Comparison of ENCODE assay signal across 24 cellular contexts in the genomic region with DNA sequence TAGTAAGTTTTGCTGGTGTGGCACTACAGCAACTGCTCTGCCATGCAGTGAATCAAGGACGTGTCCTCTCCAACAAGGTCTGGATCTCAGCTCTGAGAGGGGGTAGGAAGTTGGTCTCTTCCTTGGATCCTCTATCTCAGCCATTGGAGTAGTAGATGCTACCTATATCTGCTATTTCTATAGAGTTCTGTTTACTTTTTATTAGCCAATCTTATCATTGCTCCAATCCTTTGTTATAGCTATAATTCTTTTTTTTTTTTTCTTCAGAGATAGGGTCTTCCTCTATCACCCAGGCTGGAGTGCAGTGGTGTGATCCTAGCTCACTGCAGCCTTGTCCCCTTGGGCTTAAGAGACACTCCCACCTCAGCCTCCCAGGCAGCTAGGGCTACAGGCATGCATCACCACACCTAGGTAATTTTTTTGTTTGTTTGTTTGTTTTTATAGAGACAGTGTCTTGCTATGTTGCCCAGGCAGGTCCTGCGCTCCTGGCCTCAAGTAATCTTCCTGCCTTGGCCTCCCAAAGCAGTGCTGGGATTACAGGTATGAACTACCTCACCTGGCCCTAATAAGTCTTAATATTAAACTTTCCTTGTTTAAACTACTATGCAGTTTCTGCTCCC.
DNase-seq lines count a peak whose midpoint lies in the region; ATAC-seq, FAIRE-seq and TF ChIP-seq lines count a peak whose summit lies in the region.
"Had no signal": no experiment of that assay in that cellular context is flagged by ENCODE, and none has a peak within 500 bp of the region (broad histone marks: within the 10 kb centered on the region; RNA-seq: fewer than 3 reads in every experiment).

No MANE protein-coding gene starts in this region.

- H3K79me2 ChIP-seq in H9 (ENCODE audit: insufficient read depth, low read length) (no peaks in the 10 kb centered on the region; the same call in 1 of the 2 replicates), PC-3 (ENCODE audit: low read length) (no peaks in the 10 kb centered on the region), K562 (ENCODE audit: control insufficient read depth, insufficient read depth, low read length) (peaks cover 100% of the 10 kb centered on the region), mesendoderm (ENCODE audit: control insufficient read depth, insufficient read depth, low read length) (peaks cover 6% of the 10 kb centered on the region)

- no peaks in the 10 kb centered on the region for H3K9me2 ChIP-seq in PC-3 (replicated peaks; ENCODE audit: low read length)

- H3K27me3 Mint-ChIP-seq in H9 (ENCODE audit: low read depth), result no peaks in the 10 kb centered on the region
- H3K27me3 Mint-ChIP-seq: T-cell had no signal

- H2BK120ac ChIP-seq in H9 (ENCODE audit: low read depth, low read length, poor library complexity, severe bottlenecking), result no peak overlapping the region
- no peak overlapping the region for H2BK120ac ChIP-seq in mesendoderm (ENCODE audit: low read depth, low read length)

- H4K20me1 ChIP-seq in H9 (ENCODE audit: control insufficient read depth, insufficient read depth, insufficient read length) (no peaks in the 10 kb centered on the region), PC-3 (ENCODE audit: low read length) (0 out of 2 replicates have a peak, but pooled peaks cover 3% of the 10 kb centered on the region), K562 (replicated peaks; ENCODE audit: control insufficient read depth, insufficient read depth, low read length) (peaks cover 30% of the 10 kb centered on the region)

- peak overlapping the region; percentile 15 for H2BK12ac ChIP-seq in H9 (ENCODE audit: insufficient read length, low read depth, low read length)

- peak overlapping the region; percentile 34 for H3K18ac ChIP-seq in H9 (ENCODE audit: insufficient read length, low read depth, low read length)
- peak overlapping the region; percentile 9 for H3K18ac ChIP-seq in mesendoderm (ENCODE audit: low read length)

- no peak overlapping the region for H3K14ac ChIP-seq in H9 (ENCODE audit: insufficient read depth, low read length)

- WGBS in H9 (ENCODE audit: extremely low coverage, insufficient read length, low lambda C conversion rate), result no CpG with 5 or more reads among the region's 2 CpGs
- 57% methylated on average over 2 of the region's 2 CpGs for WGBS in K562 (ENCODE audit: insufficient coverage, low coverage, missing lambda C conversion rate)
- WGBS in mesendoderm (ENCODE audit: extremely low coverage, insufficient coverage, low lambda C conversion rate), result no CpG with 5 or more reads among the region's 2 CpGs

- H3K56ac ChIP-seq in H9 (ENCODE audit: insufficient read length, low read depth, low read length), result no peak overlapping the region
- peak overlapping the region; percentile 56 for H3K56ac ChIP-seq in mesendoderm (ENCODE audit: low read length)

- DNase-seq in H9, result no peak
- no peak for DNase-seq in PC-3
- no peak for DNase-seq in K562 (ENCODE audit: extremely low read depth in 1 of 4, low spot score in 3 of 4)
- DNase-seq in mesendoderm, result no peak
- DNase-seq in KG1 (lab: John Stamatoyannopoulos, UW), result no peak
- DNase-seq in DMS 273 treated with DMSO at 0.1 percent for 48 hours (lab: John Stamatoyannopoulos, UW), result no peak
- DNase-seq: BE2C; COR-L47; HCEC 1CT; NCI-H1092 treated with DMSO at 0.1 percent for 48 hours; NCI-H146; NCI-H2029; NCI-H2171; NCI-H345; NCI-H524; NCI-H774; NK-92 treated with Interleukin-12 subunit alpha and Interleukin-12 subunit beta, amount 100 ng/mL, for 24 hours; Peyer's patch; SJCRH30; T-cell had no signal

- peaks cover 9% of the 10 kb centered on the region for H3K4me1 ChIP-seq in H9 (ENCODE audit: insufficient read depth, low read length)
- peaks cover 80% of the 10 kb centered on the region for H3K4me1 ChIP-seq in PC-3 (ENCODE audit: insufficient read depth, low read length)
- peaks cover 12 to 47% of the 10 kb centered on the region in 2 experiments; a peak in 4 of 5 replicates for H3K4me1 ChIP-seq in K562 (replicated peaks in 1 of 2; ENCODE audit: control insufficient read depth in 2 of 2, insufficient read depth in 2 of 2, low read length in 2 of 2)
- peaks cover 4% of the 10 kb centered on the region for H3K4me1 ChIP-seq in mesendoderm (ENCODE audit: control insufficient read depth, low read depth, low read length)
- H3K4me1 ChIP-seq: BE2C, Peyer's patch, SJCRH30 had no signal

- H3K23me2 ChIP-seq in H9 (ENCODE audit: insufficient read length, low read depth, low read length, poor library complexity, severe bottlenecking), result no peaks in the 10 kb centered on the region

- peak overlapping the region; percentile 58 for H3K27ac ChIP-seq in H9 (ENCODE audit: insufficient read length, low read depth, low read length)
- H3K27ac ChIP-seq in PC-3 (ENCODE audit: low read length), result peak overlapping the region; percentile 62
- H3K27ac ChIP-seq in K562 (ENCODE audit: extremely low read depth, low read depth, low read length), result peak overlapping the region; percentile 23; the same call in 2 of the 3 replicates
- H3K27ac ChIP-seq in mesendoderm (ENCODE audit: low read depth, low read length), result no peak overlapping the region
- H3K27ac ChIP-seq: Peyer's patch, SJCRH30 had no signal

- no peak overlapping the region for H3K4me3 ChIP-seq in PC-3 (ENCODE audit: low read length)
- no peak overlapping the region for H3K4me3 ChIP-seq in K562
- H3K4me3 ChIP-seq in mesendoderm (ENCODE audit: low read length), result no peak overlapping the region
- H3K4me3 ChIP-seq: A549, Peyer's patch, SJCRH30 had no signal

- peak overlapping the region; percentile 80 for H4K5ac ChIP-seq in H9 (ENCODE audit: insufficient read length, low read depth, low read length)
- H4K5ac ChIP-seq in mesendoderm (ENCODE audit: low read length), result no peak overlapping the region

- no peaks in the 10 kb centered on the region for H3K79me1 ChIP-seq in H9 (ENCODE audit: insufficient read depth, low read depth, low read length, poor library complexity, severe bottlenecking)
- H3K79me1 ChIP-seq in mesendoderm (ENCODE audit: low read length), result peaks cover 3% of the 10 kb centered on the region

- H2BK20ac ChIP-seq in H9 (ENCODE audit: low read depth, low read length, poor library complexity, severe bottlenecking), result no peak overlapping the region

- H3K36me3 ChIP-seq in PC-3 (ENCODE audit: low read depth, low read length) (no peaks in the 10 kb centered on the region; the same call in 1 of the 2 replicates), K562 (ENCODE audit: control insufficient read depth, insufficient read depth, low read length) (peaks cover 60% of the 10 kb centered on the region), mesendoderm (ENCODE audit: control insufficient read depth, insufficient read depth, low read length) (no peaks in the 10 kb centered on the region)
- H3K36me3 ChIP-seq: BE2C, Peyer's patch, SJCRH30 had no signal

- H3K4ac ChIP-seq in H9 (ENCODE audit: low read depth, low read length) (no peak overlapping the region), mesendoderm (ENCODE audit: low read depth, low read length) (peak overlapping the region; percentile 68)

- POLR2A ChIA-PET in PC-3 (lab: Charles Lee; ENCODE audit: unreplicated experiment), result no interaction called here
- POLR2A ChIA-PET in K562 (lab: Yijun Ruan, JAX), result interaction anchor here (1.2 to 2.3 kb wide), 4 partner anchors 9 to 198 kb away, joined by 3 to 12 read pairs (median 6); no protein-coding TSS in a partner anchor

- BruUV-seq in PC-3 (replicated peaks; lab: Mats Ljungman, UMichigan) (no TSS peak), K562 (replicated peaks; lab: Mats Ljungman, UMichigan) (no TSS peak)

- peaks cover 13% of the 10 kb centered on the region for H3F3A ChIP-seq in PC-3 (ENCODE audit: low read length, unreplicated experiment)

- H2BK5ac ChIP-seq in H9 (ENCODE audit: insufficient read length, low read length) (no peak overlapping the region), mesendoderm (ENCODE audit: low read length) (peak overlapping the region; percentile 7)

- no peak for TF ChIP-seq POLR2A in K562 (conservative IDR thresholded peaks at IDR 0.05)

- ATAC-seq in PC-3, result no peak
- peak; percentile 26 for ATAC-seq in K562
- ATAC-seq in HG03045 (IDR thresholded peaks at IDR 0.05; ENCODE audit: unreplicated experiment), result no peak
- ATAC-seq in GM18517 (IDR thresholded peaks at IDR 0.05; ENCODE audit: unreplicated experiment), result no peak
- ATAC-seq: A549, T-cell had no signal

- no peaks in the 10 kb centered on the region for H3K9me3 ChIP-seq in H9 (ENCODE audit: control insufficient read depth, low read depth, low read length)
- 0 out of 2 replicates have a peak, but pooled peaks cover 4% of the 10 kb centered on the region for H3K9me3 ChIP-seq in PC-3 (ENCODE audit: low read length)
- no peaks in the 10 kb centered on the region for H3K9me3 ChIP-seq in K562 (replicated peaks; ENCODE audit: control insufficient read depth, insufficient read depth, low read depth, low read length)
- H3K9me3 ChIP-seq: A549, BE2C, Peyer's patch, SJCRH30 had no signal

- no peak overlapping the region for H2BK15ac ChIP-seq in H9 (ENCODE audit: low read depth, low read length)
- H2BK15ac ChIP-seq in mesendoderm (replicated peaks; ENCODE audit: low read depth), result no peak overlapping the region

- H3K36me3 Mint-ChIP-seq in H9 (ENCODE audit: insufficient read depth in 1 of 3, low read depth in 3 of 3), result peaks cover 2 to 10% (median 6%) of the 10 kb centered on the region in 3 experiments; a peak in 4 of 7 replicates

- no peak for TF ChIP-seq EP300 in K562 (IDR thresholded peaks at IDR 0.05; ENCODE audit: low read length)

- no peak for TF ChIP-seq RAD21 in K562 (CRISPR knock-in tag; conservative IDR thresholded peaks at IDR 0.05 in 1 of 2, IDR thresholded peaks at IDR 0.05 in 1 of 2)

- no peak overlapping the region for H3T11ph ChIP-seq in H9 (ENCODE audit: low read length)

- no peak for TF ChIP-seq CTCF in H9 (conservative IDR thresholded peaks at IDR 0.05)
- no peak for TF ChIP-seq CTCF in PC-3 (conservative IDR thresholded peaks at IDR 0.05; ENCODE audit: low read depth, low read length)
- no peak for TF ChIP-seq CTCF in K562 (IDR thresholded peaks at IDR 0.05 in 2 of 3, conservative IDR thresholded peaks at IDR 0.05 in 1 of 3; ENCODE audit: insufficient read depth in 2 of 3, low read depth in 1 of 3, low read length in 3 of 3)

- no peak overlapping the region for H4K8ac ChIP-seq in H9 (replicated peaks; ENCODE audit: insufficient read length, low read depth, low read length)
- no peak overlapping the region for H4K8ac ChIP-seq in mesendoderm (ENCODE audit: low read depth, low read length)

- peaks cover 0 to 5% of the 10 kb centered on the region in 2 experiments; a peak in 2 of 5 replicates for H3K9me3 Mint-ChIP-seq in H9

- H3K27me3 ChIP-seq in H9 (ENCODE audit: insufficient read depth, low read length) (no peaks in the 10 kb centered on the region), PC-3 (ENCODE audit: low read length) (no peaks in the 10 kb centered on the region), K562 (ENCODE audit: control insufficient read depth in 2 of 2, insufficient read depth in 2 of 2, low read length in 2 of 2) (no peaks in the 10 kb centered on the region), mesendoderm (ENCODE audit: insufficient read depth, low read length, poor library complexity) (no peaks in the 10 kb centered on the region)
- H3K27me3 ChIP-seq: BE2C, Peyer's patch, SJCRH30 had no signal

- no peak overlapping the region for H3K4me3 Mint-ChIP-seq in H9
- H3K4me3 Mint-ChIP-seq: T-cell had no signal

- peak overlapping the region; percentile 79 to 97 (median 94); a peak in 6 of 7 replicates for H3K27ac Mint-ChIP-seq in H9
- H3K27ac Mint-ChIP-seq: T-cell had no signal

- H3K9ac ChIP-seq in H9 (ENCODE audit: extremely low read depth, insufficient read length, low read length) (no peak overlapping the region), PC-3 (ENCODE audit: low read length) (no peak overlapping the region; the same call in 1 of the 2 replicates), K562 (ENCODE audit: insufficient read depth in 1 of 2, low read depth in 2 of 2, low read length in 2 of 2) (peak overlapping the region in 1 of 2 experiments; percentile 27; a peak in 1 of 4 replicates), mesendoderm (ENCODE audit: low read length) (no peak overlapping the region)

- in situ Hi-C loops in K562 (cut with MboI), result no loop called here

- no peaks in the 10 kb centered on the region for H3K9me1 ChIP-seq in K562 (ENCODE audit: control insufficient read depth, insufficient read depth, low read length)

- no peak overlapping the region for H4K91ac ChIP-seq in H9 (ENCODE audit: insufficient read length, low read depth, low read length)

- CTCF ChIA-PET in PC-3 (lab: Charles Lee), result interaction anchor here (0.6 kb wide), 1 partner anchor 13 kb away, joined by 3 read pairs; no protein-coding TSS in a partner anchor
- CTCF ChIA-PET in K562 (lab: Yijun Ruan, JAX; ENCODE audit: low intra/inter-chr PET ratio), result no interaction called here

- peaks cover 33 to 42% of the 10 kb centered on the region in 2 experiments for H3K4me1 Mint-ChIP-seq in H9

- FAIRE-seq in K562 (lab: Jason Lieb, UNC), result no peak
- FAIRE-seq: A549, G401.6 had no signal

- intact Hi-C loops in PC-3 (cut with micrococcal nuclease) (no loop called here), K562 (cut with micrococcal nuclease) (no loop called here)

- H3K23ac ChIP-seq in H9 (ENCODE audit: insufficient read length, low read depth, low read length) (no peak overlapping the region), mesendoderm (ENCODE audit: low read length) (peak overlapping the region; percentile 31)

- H2AFZ ChIP-seq in H9 (ENCODE audit: low read length) (no peak overlapping the region), PC-3 (ENCODE audit: low read length) (no peak overlapping the region), K562 (ENCODE audit: low read depth, low read length) (no peak overlapping the region)

- H3K4me2 ChIP-seq in H9 (ENCODE audit: insufficient read depth, insufficient read length, low read length) (no peak overlapping the region), PC-3 (ENCODE audit: low read length) (peak overlapping the region; percentile 39), K562 (ENCODE audit: insufficient read depth, low read length) (peak overlapping the region; percentile 22; the same call in 1 of the 2 replicates), mesendoderm (ENCODE audit: low read length) (no peak overlapping the region)

- H2AK5ac ChIP-seq in H9 (ENCODE audit: insufficient read length, low read length), result peak overlapping the region; percentile 85
- H2AK5ac ChIP-seq in mesendoderm (ENCODE audit: low read length), result no peak overlapping the region

Comparison
In these comparisons a context has a peak if more than half of its experiments do, and no peak if none do; other contexts are left out.
1. H3K4me2 ChIP-seq: peak in PC-3 (single experiment) and K562 (single experiment); none in H9 (single experiment) and mesendoderm (single experiment).